In genomic region chr15:89689930-89690275, GRCh38 we compare ENCODE assay signal across 8 cellular contexts. TPM values are rescaled to one million over a fixed set of nuclear protein-coding genes. Genes with fewer than 3 reads are reported as not detected.
DNase-seq lines count a peak whose midpoint lies in the region; ATAC-seq and TF ChIP-seq lines count a peak whose summit lies in the region.
"Not testable (repeated sequence)": the region's sequence is repeated elsewhere in the genome, so short reads cannot be mapped to it uniquely, and the experiment has no call there.

No MANE protein-coding gene starts in this region.

- not testable (repeated sequence) for H3K79me2 ChIP-seq in OCI-LY7 (ENCODE audit: insufficient read depth, low read depth, low read length)

- peak overlapping the region; percentile 89 for H3K4me3 Mint-ChIP-seq in activated T-cell treated with anti-CD3 and anti-CD28 coated beads, Interleukin-2, amount 50 U/mL, for 4 hours

- H3K36me3 ChIP-seq in GM06990 (ENCODE audit: control insufficient read depth, insufficient read depth, low read length); OCI-LY7 (ENCODE audit: insufficient read depth, low read length); heart right ventricle; urinary bladder (ENCODE audit: insufficient read depth): not testable (repeated sequence)

- not testable (repeated sequence) for ATAC-seq in activated T-cell treated with anti-CD3 and anti-CD28 coated beads, Interleukin-2, amount 50 U/mL, for 4 hours; heart right ventricle

- intact Hi-C loops in OCI-LY7 (cut with micrococcal nuclease; ENCODE audit: unreplicated experiment) = not testable (repeated sequence)
- intact Hi-C loops in heart right ventricle (cut with DNase I) = loop anchor here in 1 of 10 donors (10.0 kb wide), 1 partner anchor 45 kb away; no protein-coding TSS in a partner anchor

- H3K4me3 ChIP-seq in GM06990 (replicated peaks; ENCODE audit: low read depth, low read length) = peak overlapping the region; percentile 82
- peak overlapping the region; percentile 80 for H3K4me3 ChIP-seq in OCI-LY7 (ENCODE audit: low read depth, low read length, poor library complexity, severe bottlenecking)
- H3K4me3 ChIP-seq in choroid plexus epithelial cell (ENCODE audit: low read depth, low read length) = peak overlapping the region; percentile 93
- H3K4me3 ChIP-seq in heart right ventricle = peak overlapping the region; percentile 59 to 86 (median 70)
- H3K4me3 ChIP-seq in mononuclear cell (ENCODE audit: low read length) = peak overlapping the region; percentile 76
- peak overlapping the region; percentile 96 for H3K4me3 ChIP-seq in retinal pigment epithelial cell (ENCODE audit: low read length)
- peak overlapping the region; percentile 74 for H3K4me3 ChIP-seq in urinary bladder (ENCODE audit: low read depth, low read length)

- TF ChIP-seq CTCF in GM06990 (IDR thresholded peaks at IDR 0.05; ENCODE audit: insufficient read depth, low read length, poor library complexity, severe bottlenecking); OCI-LY7 (conservative IDR thresholded peaks at IDR 0.05; ENCODE audit: low read length); choroid plexus epithelial cell (conservative IDR thresholded peaks at IDR 0.05; ENCODE audit: low read depth, low read length); heart right ventricle (IDR thresholded peaks at IDR 0.05); retinal pigment epithelial cell (conservative IDR thresholded peaks at IDR 0.05; ENCODE audit: low read depth, low read length): not testable (repeated sequence)

- CTCF ChIA-PET in OCI-LY7 (lab: Charles Lee; ENCODE audit: unreplicated experiment) = not testable (repeated sequence)

- peak overlapping the region; percentile 100 for H2AFZ ChIP-seq in OCI-LY7 (ENCODE audit: low read length)

- H4K20me1 ChIP-seq in OCI-LY7 (ENCODE audit: insufficient read depth, low read length) = not testable (repeated sequence)

- 60 to 68% methylated on average over 15 of the region's 15 CpGs for WGBS in heart right ventricle, 2 donors
- WGBS in urinary bladder = 53% methylated on average over 15 of the region's 15 CpGs

- not testable (repeated sequence) for H3K27me3 ChIP-seq in GM06990 (replicated peaks; ENCODE audit: control insufficient read depth, insufficient read depth, low read length); heart right ventricle; mononuclear cell (ENCODE audit: insufficient read depth, low read length)

- BruUV-seq in OCI-LY7 (replicated peaks; lab: Mats Ljungman, UMichigan) = not testable (repeated sequence)

- H3K4me2 ChIP-seq in OCI-LY7 (ENCODE audit: low read length) = peak overlapping the region; percentile 83

- H3K9me2 ChIP-seq in OCI-LY7 (ENCODE audit: insufficient read depth, low read length) = not testable (repeated sequence)

- not testable (repeated sequence) for DNase-seq in GM06990 (ENCODE audit: extremely low read depth, insufficient read length); OCI-LY7 (ENCODE audit: low spot score); activated T-cell treated with anti-CD3 and anti-CD28 coated beads, Interleukin-2, amount 50 U/mL, for 4 hours; heart right ventricle; retinal pigment epithelial cell (ENCODE audit: low read depth)
- DNase-seq in choroid plexus epithelial cell (ENCODE audit: low read depth) = peak; percentile 12

- not testable (repeated sequence) for H3K9me3 ChIP-seq in OCI-LY7 (ENCODE audit: low read length); heart right ventricle; mononuclear cell (ENCODE audit: low read depth, low read length)

- peaks cover 11% of the 10 kb centered on the region for H3K4me1 ChIP-seq in OCI-LY7 (ENCODE audit: insufficient read depth, low read length, poor library complexity, severe bottlenecking)
- peaks cover 0 to 18% (median 10%) of the 10 kb centered on the region in 9 donors for H3K4me1 ChIP-seq in heart right ventricle
- H3K4me1 ChIP-seq in mononuclear cell (ENCODE audit: insufficient read depth, low read length) = peaks cover 11% of the 10 kb centered on the region
- H3K4me1 ChIP-seq in urinary bladder (ENCODE audit: insufficient read depth) = not testable (repeated sequence)

- not testable (repeated sequence) for H3K27ac ChIP-seq in OCI-LY7 (ENCODE audit: low read depth, low read length, poor library complexity, severe bottlenecking); urinary bladder (ENCODE audit: low read depth)
- peak overlapping the region in 7 of 10 donors; percentile 41 to 78 (median 64) for H3K27ac ChIP-seq in heart right ventricle

- POLR2A ChIA-PET in OCI-LY7 (lab: Charles Lee) = not testable (repeated sequence)

- H3K36me3 Mint-ChIP-seq in activated T-cell treated with anti-CD3 and anti-CD28 coated beads, Interleukin-2, amount 50 U/mL, for 4 hours (ENCODE audit: insufficient read depth) = not testable (repeated sequence)

- H3K27me3 Mint-ChIP-seq in activated T-cell treated with anti-CD3 and anti-CD28 coated beads, Interleukin-2, amount 50 U/mL, for 4 hours (ENCODE audit: low read depth) = not testable (repeated sequence)

- H3K9me3 Mint-ChIP-seq in activated T-cell treated with anti-CD3 and anti-CD28 coated beads, Interleukin-2, amount 50 U/mL, for 4 hours = not testable (repeated sequence)

- H3K4me1 Mint-ChIP-seq in activated T-cell treated with anti-CD3 and anti-CD28 coated beads, Interleukin-2, amount 50 U/mL, for 4 hours (ENCODE audit: low read depth) = not testable (repeated sequence)

RNA-seq across cellular contexts. Expression of gene PEX11A, which starts 0.7 kb away (rescaled TPM):
- 2.0 and 2.4 TPM in 2 replicates for total RNA-seq in OCI-LY7 (2014; rRNA removed; shearing (Covaris generic))
- total RNA-seq in OCI-LY7 (2022) = 0.77 and 2.8 TPM in 2 replicates
- 1 to 10 TPM; 1.0 to 1.8 (median 1.4) TPM for total RNA-seq in activated T-cell treated with anti-CD3 and anti-CD28 coated beads, Interleukin-2, amount 50 U/mL, for 4 hours
- 10 to 100 TPM in 1 of 10 donors, 1 to 10 TPM in 9; 6.0 to 14.3 (median 9.0) TPM for total RNA-seq in heart right ventricle
- polyA plus RNA-seq in heart right ventricle = 1 to 10 TPM; 7.0 to 7.3 TPM
- 0.42 TPM for total RNA-seq in mononuclear cell
- total RNA-seq in urinary bladder = 17.1 TPM
- polyA plus RNA-seq in urinary bladder = 10.6 TPM

RNA-seq across cellular contexts. Expression of gene WDR93, which starts 0.7 kb away (rescaled TPM):
- 0.19 TPM in 1 of 2 replicates, not detected in the other for total RNA-seq in OCI-LY7 (2014; rRNA removed; shearing (Covaris generic))
- total RNA-seq in OCI-LY7 (2022) = not detected in 2 replicates
- not detected for total RNA-seq in activated T-cell treated with anti-CD3 and anti-CD28 coated beads, Interleukin-2, amount 50 U/mL, for 4 hours
- total RNA-seq in heart right ventricle = under 1 TPM in 2 of 10 donors, not detected in 8; 0.15 TPM
- under 1 TPM in 1 of 2 donors, not detected in 1; 0.09 TPM for polyA plus RNA-seq in heart right ventricle
- not detected for total RNA-seq in mononuclear cell
- not detected for total RNA-seq in urinary bladder
- polyA plus RNA-seq in urinary bladder = 0.16 TPM

RNA-seq across cellular contexts. Expression of gene PLIN1, which starts 10.7 kb away (rescaled TPM):
- total RNA-seq in OCI-LY7 (2014; rRNA removed; shearing (Covaris generic)) = not detected in 2 replicates
- total RNA-seq in OCI-LY7 (2022) (0.19 and 0.46 TPM in 2 replicates), heart right ventricle (10 to 100 TPM in 4 of 10 donors, 1 to 10 TPM in 4, under 1 TPM in 2; 0.30 to 45.3 (median 6.1) TPM), mononuclear cell (under 0.01 TPM), urinary bladder (3.6 TPM)
- under 1 TPM in 2 of 3 donors, not detected in 1; 0.13 to 0.45 TPM for total RNA-seq in activated T-cell treated with anti-CD3 and anti-CD28 coated beads, Interleukin-2, amount 50 U/mL, for 4 hours
- polyA plus RNA-seq in heart right ventricle (10 to 100 TPM; 13.2 to 15.7 TPM), urinary bladder (24.4 TPM)

RNA-seq across cellular contexts. Expression of gene KIF7, which starts 34.6 kb away (rescaled TPM):
- total RNA-seq in OCI-LY7 (2014; rRNA removed; shearing (Covaris generic)) = not detected in 2 replicates
- total RNA-seq in OCI-LY7 (2022) (0.10 TPM in 1 of 2 replicates, not detected in the other), heart right ventricle (1 to 10 TPM; 1.6 to 4.7 (median 3.1) TPM), mononuclear cell (0.21 TPM), urinary bladder (9.4 TPM)
- 1 to 10 TPM; 2.2 to 3.2 (median 2.6) TPM for total RNA-seq in activated T-cell treated with anti-CD3 and anti-CD28 coated beads, Interleukin-2, amount 50 U/mL, for 4 hours
- polyA plus RNA-seq in heart right ventricle (1 to 10 TPM; 1.5 to 3.7 TPM), urinary bladder (9.9 TPM)
